ENCODE assay signal across 8 cellular contexts in genomic region chr14:23322568-23323517, GRCh38. TPM values are rescaled to one million over a fixed set of nuclear protein-coding genes. Genes with fewer than 3 reads are reported as not detected.
DNase-seq lines count a peak whose midpoint lies in the region; ATAC-seq and TF ChIP-seq lines count a peak whose summit lies in the region.

No MANE protein-coding gene starts in this region.

- peak overlapping the region; percentile 99 for H3K27ac Mint-ChIP-seq in progenitor cell of endocrine pancreas

- DNase-seq in SK-N-MC (ENCODE audit: low read depth, low spot score) (no peak), fibroblast of lung (ENCODE audit: low read depth in 2 of 2) (no peak), progenitor cell of endocrine pancreas (ENCODE audit: low spot score, unreplicated experiment) (no peak), anterior cingulate cortex (lab: John Stamatoyannopoulos, UW) (no peak), midbrain (lab: John Stamatoyannopoulos, UW) (no peak), NCI-H1436 treated with DMSO at 0.1 percent for 48 hours (lab: John Stamatoyannopoulos, UW) (no peak)

- H4K20me1 ChIP-seq in fibroblast of lung (ENCODE audit: control insufficient read depth, extremely low read depth, insufficient read depth, low read length), result no peaks in the 10 kb centered on the region

- H3K4me1 ChIP-seq in ES-I3 (ENCODE audit: insufficient read depth, low read length), result peaks cover 6% of the 10 kb centered on the region; the same call in 1 of the 2 replicates
- peaks cover 4% of the 10 kb centered on the region for H3K4me1 ChIP-seq in fibroblast of lung (ENCODE audit: control insufficient read depth, extremely low read depth, insufficient read depth, low read length)

- H3K36me3 ChIP-seq in ES-I3 (ENCODE audit: insufficient read depth, low read length), result peaks cover 22% of the 10 kb centered on the region
- peaks cover 47% of the 10 kb centered on the region for H3K36me3 ChIP-seq in SK-N-MC (ENCODE audit: insufficient read depth, low read length)
- peaks cover 13% of the 10 kb centered on the region for H3K36me3 ChIP-seq in fibroblast of lung (ENCODE audit: control insufficient read depth, insufficient read depth, low read length)

- no peak for TF ChIP-seq CTCF in fibroblast of lung (conservative IDR thresholded peaks at IDR 0.05 in 1 of 2, IDR thresholded peaks at IDR 0.05 in 1 of 2; ENCODE audit: low read depth in 1 of 2, low read length in 2 of 2)
- TF ChIP-seq CTCF in progenitor cell of endocrine pancreas (IDR thresholded peaks at IDR 0.05; ENCODE audit: unreplicated experiment), result no peak

- no peaks in the 10 kb centered on the region for H3K27me3 Mint-ChIP-seq in progenitor cell of endocrine pancreas

- H3K9me3 Mint-ChIP-seq in progenitor cell of endocrine pancreas (ENCODE audit: low read depth), result no peaks in the 10 kb centered on the region

- H3K9me3 ChIP-seq in ES-I3 (ENCODE audit: control insufficient read depth, insufficient read depth, low read length) (no peaks in the 10 kb centered on the region), SK-N-MC (ENCODE audit: low read depth, low read length) (no peaks in the 10 kb centered on the region), fibroblast of lung (ENCODE audit: control insufficient read depth, insufficient read depth, low read depth, low read length) (no peaks in the 10 kb centered on the region)

- peaks cover 23% of the 10 kb centered on the region for H3K36me3 Mint-ChIP-seq in progenitor cell of endocrine pancreas (ENCODE audit: insufficient read depth)

- peaks cover 22% of the 10 kb centered on the region for H3K79me2 ChIP-seq in fibroblast of lung (ENCODE audit: control insufficient read depth, insufficient read depth, low read length)

- peak overlapping the region; percentile 98 for H3K4me3 Mint-ChIP-seq in progenitor cell of endocrine pancreas (ENCODE audit: low read depth)

- ATAC-seq in HG02885 (IDR thresholded peaks at IDR 0.05; ENCODE audit: poor library complexity, unreplicated experiment), result no peak

- H2AFZ ChIP-seq in fibroblast of lung (ENCODE audit: low read length), result no peak overlapping the region

- H3K27ac ChIP-seq in SK-N-MC (peak overlapping the region; percentile 88), fibroblast of lung (ENCODE audit: insufficient read depth, low read length) (peak overlapping the region; percentile 92)

- no peaks in the 10 kb centered on the region for H3K27me3 ChIP-seq in fibroblast of lung (ENCODE audit: control insufficient read depth, insufficient read depth, low read length)

- H3K4me3 ChIP-seq in SK-N-MC, result peak overlapping the region; percentile 99
- peak overlapping the region; percentile 92 to 98 (median 94) for H3K4me3 ChIP-seq in fibroblast of lung (replicated peaks in 1 of 4; ENCODE audit: control extremely low read depth in 1 of 4, insufficient read depth in 1 of 4, low read depth in 3 of 4, low read length in 4 of 4)

- H3K4me2 ChIP-seq in fibroblast of lung (ENCODE audit: extremely low read depth, insufficient read depth, low read length), result peak overlapping the region; percentile 99

- peaks cover 21% of the 10 kb centered on the region for H3K4me1 Mint-ChIP-seq in progenitor cell of endocrine pancreas (ENCODE audit: low read depth)

- H3K9ac ChIP-seq in ES-I3 (ENCODE audit: low read depth, low read length) (peak overlapping the region; percentile 84), SK-N-MC (ENCODE audit: insufficient read length) (peak overlapping the region; percentile 99), fibroblast of lung (ENCODE audit: insufficient read depth, low read length) (peak overlapping the region; percentile 90)

RNA-seq across cellular contexts. Expression of gene PABPN1, which starts 1.6 kb away (rescaled TPM):
- total RNA-seq in fibroblast of lung, result 59.1 and 73.2 TPM in 2 replicates
- polyA plus RNA-seq in fibroblast of lung, result 152 and 158 TPM in 2 replicates
- 97.3 and 113 TPM in 2 replicates for polyA plus RNA-seq in fibroblast of lung (2012)
- polyA minus RNA-seq in fibroblast of lung (ENCODE audit: low replicate concordance), result 41.2 and 69.2 TPM in 2 replicates
- total RNA-seq in progenitor cell of endocrine pancreas, result 318 and 338 TPM in 2 replicates

RNA-seq across cellular contexts. Expression of gene BCL2L2, which starts 16.2 kb away (rescaled TPM):
- total RNA-seq in fibroblast of lung (17.2 and 25.4 TPM in 2 replicates), progenitor cell of endocrine pancreas (23.7 and 24.3 TPM in 2 replicates)
- polyA plus RNA-seq in fibroblast of lung, result 18.0 and 24.7 TPM in 2 replicates
- polyA plus RNA-seq in fibroblast of lung (2012), result 25.9 and 33.9 TPM in 2 replicates
- 17.6 and 18.6 TPM in 2 replicates for polyA minus RNA-seq in fibroblast of lung (ENCODE audit: low replicate concordance)

RNA-seq across cellular contexts. Expression of gene PPP1R3E, which starts 20.2 kb away (rescaled TPM):
- total RNA-seq in fibroblast of lung (2.6 TPM in 2 replicates), progenitor cell of endocrine pancreas (8.4 and 8.9 TPM in 2 replicates)
- 3.3 and 6.0 TPM in 2 replicates for polyA plus RNA-seq in fibroblast of lung
- 2.7 and 4.0 TPM in 2 replicates for polyA plus RNA-seq in fibroblast of lung (2012)
- polyA minus RNA-seq in fibroblast of lung (ENCODE audit: low replicate concordance), result 1.3 and 3.3 TPM in 2 replicates

RNA-seq across cellular contexts. Expression of gene SLC22A17, which starts 29.8 kb away (rescaled TPM):
- total RNA-seq in fibroblast of lung, result 16.4 and 23.1 TPM in 2 replicates
- 3.9 and 7.9 TPM in 2 replicates for polyA plus RNA-seq in fibroblast of lung
- 8.3 and 11.3 TPM in 2 replicates for polyA plus RNA-seq in fibroblast of lung (2012)
- 10.2 and 24.7 TPM in 2 replicates for polyA minus RNA-seq in fibroblast of lung (ENCODE audit: low replicate concordance)
- total RNA-seq in progenitor cell of endocrine pancreas, result 26.2 and 29.3 TPM in 2 replicates

RNA-seq across cellular contexts. Expression of gene HOMEZ, which starts 36.9 kb away (rescaled TPM):
- total RNA-seq in fibroblast of lung, result 3.3 and 4.6 TPM in 2 replicates
- 7.9 and 9.1 TPM in 2 replicates for polyA plus RNA-seq in fibroblast of lung
- 4.1 and 5.2 TPM in 2 replicates for polyA plus RNA-seq in fibroblast of lung (2012)
- polyA minus RNA-seq in fibroblast of lung (ENCODE audit: low replicate concordance), result 18.9 and 22.7 TPM in 2 replicates
- 21.1 and 22.5 TPM in 2 replicates for total RNA-seq in progenitor cell of endocrine pancreas
